ENCODE assay signal across 2 cellular contexts in genomic region chr21:32131164-32131563, GRCh38.
TF ChIP-seq lines count a peak whose summit lies in the region.

No MANE protein-coding gene starts in this region.

TF ChIP-seq in A549, 52 proteins besides CTCF, POLR2A, EP300 and RAD21 (continued from another document):
- TF ChIP-seq ESRRA (IDR thresholded peaks at IDR 0.05; ENCODE audit: borderline replicate concordance, low read length) (no peak), RARB (CRISPR knock-in tag; IDR thresholded peaks at IDR 0.05) (no peak), NFE2L2 (conservative IDR thresholded peaks at IDR 0.05; ENCODE audit: low read length) (no peak), NR3C1 (IDR thresholded peaks at IDR 0.05) (no peak), PHF8 (IDR thresholded peaks at IDR 0.05; ENCODE audit: borderline replicate concordance, low read depth) (no peak), MAZ (IDR thresholded peaks at IDR 0.05; ENCODE audit: borderline replicate concordance, low read depth, low read length) (no peak), HOXB13 (CRISPR knock-in tag; IDR thresholded peaks at IDR 0.05; ENCODE audit: low read depth) (no peak), ELK1 (IDR thresholded peaks at IDR 0.05; ENCODE audit: low read depth, low read length) (no peak), MYC (IDR thresholded peaks at IDR 0.05; ENCODE audit: borderline replicate concordance, low read length) (no peak), HEYL (CRISPR knock-in tag; IDR thresholded peaks at IDR 0.05) (no peak), FOSL2 (IDR thresholded peaks at IDR 0.05) (no peak), FOSL2 (CRISPR knock-in tag; IDR thresholded peaks at IDR 0.05) (no peak), REST (IDR thresholded peaks at IDR 0.05) (no peak), RFX5 (IDR thresholded peaks at IDR 0.05) (no peak), ZSCAN20 (CRISPR knock-in tag; IDR thresholded peaks at IDR 0.05) (no peak), HOXB5 (CRISPR knock-in tag; IDR thresholded peaks at IDR 0.05) (no peak), SREBF2 (IDR thresholded peaks at IDR 0.05) (no peak)

TF ChIP-seq in H1, 55 proteins besides CTCF, POLR2A, EP300 and RAD21 (continued from another document):
- TF ChIP-seq SUZ12 (IDR thresholded peaks at IDR 0.05; ENCODE audit: low read length) (no peak), RBBP5 (IDR thresholded peaks at IDR 0.05; ENCODE audit: borderline replicate concordance, low read depth, low read length) (no peak), TEAD4 (IDR thresholded peaks at IDR 0.05; ENCODE audit: low read depth, low read length) (no peak), YY1 (IDR thresholded peaks at IDR 0.05; ENCODE audit: low read depth, low read length) (no peak), KDM5A (IDR thresholded peaks at IDR 0.05; ENCODE audit: low read length) (no peak), EZH2 (IDR thresholded peaks at IDR 0.05; ENCODE audit: low read depth, low read length, severe bottlenecking) (no peak), GABPA (IDR thresholded peaks at IDR 0.05; ENCODE audit: borderline replicate concordance, insufficient read depth, low read length) (no peak), E2F6 (IDR thresholded peaks at IDR 0.05) (no peak)
TF ChIP-seq in H1: peak in this region for 0.
